ENCODE assay signal across 18 cellular contexts in the genomic region with DNA sequence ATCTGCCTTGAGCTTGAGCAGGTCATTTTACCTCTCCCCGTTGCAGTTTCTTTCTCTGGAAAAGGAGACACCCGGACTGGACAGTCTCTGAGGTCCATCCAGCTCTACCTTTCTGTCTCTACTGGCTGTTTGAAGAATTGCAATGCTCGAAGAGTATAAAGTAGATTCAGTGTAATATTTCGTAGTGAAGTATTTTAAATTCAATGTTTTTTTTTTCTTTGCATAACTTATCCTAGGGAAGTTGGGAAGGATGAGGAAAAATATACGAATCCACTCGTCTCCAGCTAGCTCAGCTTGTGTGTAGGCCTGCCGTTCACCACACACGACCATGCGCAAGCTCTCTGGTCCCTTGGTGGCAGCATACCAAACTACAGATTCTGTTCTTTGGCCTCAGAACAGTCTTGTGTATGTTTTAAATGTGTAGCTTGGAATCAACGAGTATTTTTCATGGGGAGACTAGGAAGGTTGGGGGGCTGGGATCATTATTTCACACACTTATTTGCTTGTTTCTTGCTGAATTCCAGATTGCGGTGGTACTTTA.
A peak's percentile ranks its signal among the peaks of the same experiment; 100 is the strongest.
DNase-seq lines count a peak whose midpoint lies in the region; ATAC-seq and TF ChIP-seq lines count a peak whose summit lies in the region.
"Had no signal": no experiment of that assay in that cellular context is flagged by ENCODE, and none has a peak within 500 bp of the region (broad histone marks: within the 10 kb centered on the region; RNA-seq: fewer than 3 reads in every experiment).

No MANE protein-coding gene starts in this region.

- no peak for ATAC-seq in heart right ventricle
- ATAC-seq in thoracic aorta (ENCODE audit: insufficient number of reproducible peaks, low FRiP score, low read depth): no peak
- ATAC-seq: activated CD8-positive, alpha-beta T cell treated with anti-CD3 and anti-CD28 coated beads, Interleukin-2, amount 10 ng/mL, durations not matched to agents 7 days and 5 days; activated naive CD4-positive, alpha-beta T cell treated with anti-CD3 and anti-CD28 coated beads, Interleukin-2, amount 50 U/mL, for 72 hours; stimulated activated naive B cell treated with anti-CD40 and anti-IgM and Interleukin-4, amounts not matched to agents 10 μg/mL and 1 μg/mL and 100 μg/mL, for 72 hours; T-helper 17 cell had no signal

- no peaks in the 10 kb centered on the region for H4K20me1 ChIP-seq in OCI-LY7 (ENCODE audit: insufficient read depth, low read length)

- no peak overlapping the region for H3K4me3 Mint-ChIP-seq in CD8-positive, alpha-beta memory T cell
- H3K4me3 Mint-ChIP-seq: activated CD8-positive, alpha-beta T cell treated with anti-CD3 and anti-CD28 coated beads, Interleukin-2, amount 10 ng/mL, durations not matched to agents 7 days and 5 days; T-helper 17 cell had no signal

- H3K27ac ChIP-seq in heart right ventricle (peak overlapping the region in 4 of 10 donors; percentile 17 to 47 (median 28)), OCI-LY7 (ENCODE audit: low read depth, low read length, poor library complexity, severe bottlenecking) (no peak overlapping the region), thoracic aorta (no peak overlapping the region)
- no peak overlapping the region for H3K27ac ChIP-seq in CD8-positive, alpha-beta memory T cell (ENCODE audit: low read depth, low read length)
- H3K27ac ChIP-seq: esophagus squamous epithelium had no signal

- POLR2A ChIA-PET in OCI-LY7 (lab: Charles Lee): interaction anchor here (0.6 to 0.7 kb wide), 3 partner anchors 179 to 615 kb away, joined by 3 to 10 read pairs (median 5); no protein-coding TSS in a partner anchor
- POLR2A ChIA-PET in CD8-positive, alpha-beta memory T cell (lab: Charles Lee): no interaction called here

- DNase-seq in heart right ventricle: no peak
- no peak for DNase-seq in cardiac septum (ENCODE audit: low spot score)
- DNase-seq in OCI-LY7 (ENCODE audit: low spot score): no peak
- DNase-seq in epithelial cell of proximal tubule (ENCODE audit: low read depth): no peak
- no peak for DNase-seq in thoracic aorta (ENCODE audit: low spot score)
- no peak for DNase-seq in MG63
- no peak for DNase-seq in CD8-positive, alpha-beta memory T cell
- DNase-seq in NCI-H774 (lab: John Stamatoyannopoulos, UW): no peak
- DNase-seq: activated CD8-positive, alpha-beta T cell treated with anti-CD3 and anti-CD28 coated beads, Interleukin-2, amount 10 ng/mL, durations not matched to agents 7 days and 5 days; cerebellar nuclear complex; DMS79; esophagus squamous epithelium; midbrain; NCI-H2081; stimulated activated CD4-positive, alpha-beta T cell treated with anti-CD3 and anti-CD28 coated beads, Interleukin-2, amount 100 ng/mL, for 48 hours; stimulated activated naive B cell treated with anti-CD40 and anti-IgM and Interleukin-4, amounts not matched to agents 10 μg/mL and 1 μg/mL and 100 μg/mL, for 72 hours; T-helper 17 cell had no signal

- no peaks in the 10 kb centered on the region for H3K79me2 ChIP-seq in OCI-LY7 (ENCODE audit: insufficient read depth, low read depth, low read length)

- TF ChIP-seq CTCF in heart right ventricle (IDR thresholded peaks at IDR 0.05) (peak in 7 of 9 donors; percentile 6 to 42 (median 30)), OCI-LY7 (conservative IDR thresholded peaks at IDR 0.05; ENCODE audit: low read length) (peak; percentile 63), epithelial cell of proximal tubule (conservative IDR thresholded peaks at IDR 0.05; ENCODE audit: low read depth, low read length) (peak; percentile 21), thoracic aorta (IDR thresholded peaks at IDR 0.05) (peak; percentile 25)

- H3K36me3 Mint-ChIP-seq in CD8-positive, alpha-beta memory T cell: no peaks in the 10 kb centered on the region
- H3K36me3 Mint-ChIP-seq: stimulated activated naive B cell treated with anti-CD40 and anti-IgM and Interleukin-4, amounts not matched to agents 10 μg/mL and 1 μg/mL and 100 μg/mL, for 72 hours had no signal

- H3K4me3 ChIP-seq in heart right ventricle (no peak overlapping the region), OCI-LY7 (ENCODE audit: low read depth, low read length, poor library complexity, severe bottlenecking) (no peak overlapping the region), epithelial cell of proximal tubule (ENCODE audit: low read depth, low read length) (no peak overlapping the region), thoracic aorta (no peak overlapping the region), MG63 (no peak overlapping the region)
- H3K4me3 ChIP-seq in CD8-positive, alpha-beta memory T cell (ENCODE audit: low read length): no peak overlapping the region
- H3K4me3 ChIP-seq: esophagus squamous epithelium had no signal

- WGBS in heart right ventricle, 2 donors: 85 to 90% methylated on average over 11 of the region's 11 CpGs

- H3K9me2 ChIP-seq in OCI-LY7 (ENCODE audit: insufficient read depth, low read length): no peaks in the 10 kb centered on the region

- H3K4me1 ChIP-seq in heart right ventricle (peaks cover 7 to 83% (median 44%) of the 10 kb centered on the region in 9 donors), OCI-LY7 (ENCODE audit: insufficient read depth, low read length, poor library complexity, severe bottlenecking) (peaks cover under 1% of the 10 kb centered on the region), thoracic aorta (ENCODE audit: control insufficient read depth in 1 of 2, low read depth in 2 of 2) (peaks cover 6 to 33% of the 10 kb centered on the region in 2 donors)
- no peaks in the 10 kb centered on the region for H3K4me1 ChIP-seq in CD8-positive, alpha-beta memory T cell (ENCODE audit: insufficient read depth, low read length)

- H3K4me2 ChIP-seq in OCI-LY7 (ENCODE audit: low read length): no peak overlapping the region

- no peaks in the 10 kb centered on the region for H3K36me3 ChIP-seq in heart right ventricle
- H3K36me3 ChIP-seq in OCI-LY7 (ENCODE audit: insufficient read depth, low read length): no peaks in the 10 kb centered on the region
- no peaks in the 10 kb centered on the region for H3K36me3 ChIP-seq in thoracic aorta
- H3K36me3 ChIP-seq in MG63: no peaks in the 10 kb centered on the region
- no peaks in the 10 kb centered on the region for H3K36me3 ChIP-seq in CD8-positive, alpha-beta memory T cell (ENCODE audit: insufficient read depth, low read length)
- H3K36me3 ChIP-seq: esophagus squamous epithelium had no signal

- no peak overlapping the region for H3K27ac Mint-ChIP-seq in CD8-positive, alpha-beta memory T cell
- H3K27ac Mint-ChIP-seq: activated CD8-positive, alpha-beta T cell treated with anti-CD3 and anti-CD28 coated beads, Interleukin-2, amount 10 ng/mL, durations not matched to agents 7 days and 5 days; stimulated activated naive B cell treated with anti-CD40 and anti-IgM and Interleukin-4, amounts not matched to agents 10 μg/mL and 1 μg/mL and 100 μg/mL, for 72 hours; T-helper 17 cell had no signal

- no peaks in the 10 kb centered on the region for H3K9me3 Mint-ChIP-seq in CD8-positive, alpha-beta memory T cell
- H3K9me3 Mint-ChIP-seq: activated naive CD4-positive, alpha-beta T cell treated with anti-CD3 and anti-CD28 coated beads, Interleukin-2, amount 50 U/mL, for 72 hours; stimulated activated naive B cell treated with anti-CD40 and anti-IgM and Interleukin-4, amounts not matched to agents 10 μg/mL and 1 μg/mL and 100 μg/mL, for 72 hours had no signal

- H3K27me3 ChIP-seq in heart right ventricle: no peaks in the 10 kb centered on the region
- H3K27me3 ChIP-seq in thoracic aorta (replicated peaks; ENCODE audit: insufficient read depth): no peaks in the 10 kb centered on the region
- no peaks in the 10 kb centered on the region for H3K27me3 ChIP-seq in MG63
- no peaks in the 10 kb centered on the region for H3K27me3 ChIP-seq in CD8-positive, alpha-beta memory T cell (ENCODE audit: insufficient read depth, low read length, poor library complexity, severe bottlenecking)
- H3K27me3 ChIP-seq: esophagus squamous epithelium had no signal

- no peaks in the 10 kb centered on the region for H3K9me3 ChIP-seq in heart right ventricle
- no peaks in the 10 kb centered on the region for H3K9me3 ChIP-seq in OCI-LY7 (ENCODE audit: low read length)
- H3K9me3 ChIP-seq in thoracic aorta: no peaks in the 10 kb centered on the region
- H3K9me3 ChIP-seq in MG63: no peaks in the 10 kb centered on the region
- H3K9me3 ChIP-seq in CD8-positive, alpha-beta memory T cell (ENCODE audit: low read length): no peaks in the 10 kb centered on the region
- H3K9me3 ChIP-seq: esophagus squamous epithelium had no signal

- CTCF ChIA-PET in OCI-LY7 (lab: Charles Lee; ENCODE audit: unreplicated experiment): no interaction called here
- CTCF ChIA-PET in CD8-positive, alpha-beta memory T cell (lab: Charles Lee): no interaction called here

- H2AFZ ChIP-seq in OCI-LY7 (ENCODE audit: low read length): no peak overlapping the region

- no TSS peak for BruUV-seq in OCI-LY7 (replicated peaks; lab: Mats Ljungman, UMichigan)

- peaks cover 22 to 25% (median 23%) of the 10 kb centered on the region in 3 donors for H3K4me1 Mint-ChIP-seq in CD8-positive, alpha-beta memory T cell

- intact Hi-C loops in heart right ventricle (cut with DNase I): no loop called here
- intact Hi-C loops in cardiac septum (cut with DNase I): no loop called here
- intact Hi-C loops in OCI-LY7 (cut with micrococcal nuclease; ENCODE audit: unreplicated experiment): no loop called here

- peaks cover 15 to 22% of the 10 kb centered on the region in 2 donors for H3K27me3 Mint-ChIP-seq in CD8-positive, alpha-beta memory T cell
